ENCODE assay signal across 8 cellular contexts in the genomic region with DNA sequence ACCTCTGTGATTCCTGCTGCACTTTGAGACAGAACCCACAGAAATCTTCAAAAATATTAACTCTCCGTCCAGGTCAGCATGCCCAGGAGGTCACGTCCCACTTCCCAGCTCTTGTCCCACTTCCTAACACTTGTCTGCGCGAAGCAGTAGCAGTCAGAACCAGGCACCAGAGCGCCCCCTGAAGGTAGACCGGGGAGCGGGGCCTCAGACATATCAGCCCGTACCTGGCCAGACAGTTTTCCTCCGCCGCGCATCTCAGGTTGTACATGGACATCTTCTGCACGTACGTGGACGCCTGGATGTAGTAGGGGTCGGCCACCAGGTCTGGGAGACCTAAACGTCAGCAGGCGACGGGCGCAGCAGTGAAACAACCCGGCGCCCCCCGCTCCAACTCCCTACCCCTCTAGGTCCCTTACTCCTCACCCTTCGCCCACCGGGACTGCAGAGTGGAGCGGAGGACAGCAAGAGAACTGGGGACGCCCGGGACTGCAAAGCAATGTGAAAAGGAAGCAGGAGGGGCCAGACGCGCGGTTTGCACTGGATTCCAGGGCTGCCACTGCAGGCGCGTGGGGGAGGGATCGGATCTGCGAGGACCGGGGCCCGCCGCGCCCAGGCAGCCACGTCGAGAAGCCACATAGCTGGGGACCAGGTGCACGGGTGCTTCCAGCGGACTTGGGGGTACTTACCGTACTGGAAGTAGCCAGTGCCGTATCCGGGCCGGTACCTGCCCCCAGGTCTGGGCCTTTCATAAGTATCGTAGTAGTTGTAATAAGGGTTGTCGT. TPM values are rescaled to one million over a fixed set of nuclear protein-coding genes. Genes with fewer than 3 reads are reported as not detected.
DNase-seq lines count a peak whose midpoint lies in the region; ATAC-seq lines count a peak whose summit lies in the region.

No MANE protein-coding gene starts in this region.

- DNase-seq in activated CD4-positive, alpha-beta T cell treated with anti-CD3 and anti-CD28 coated beads for 36 hours = peak; percentile 83
- DNase-seq in activated CD4-positive, alpha-beta T cell treated with anti-CD3 and anti-CD28 coated beads, Interleukin-2, amount 50 U/mL, for 1 hour = no peak
- DNase-seq in NCI-H748 (lab: John Stamatoyannopoulos, UW; ENCODE audit: unreplicated experiment) (peak; percentile 88), Right ventricle myocardium superior (peak; percentile 85), nucleus accumbens (lab: John Stamatoyannopoulos, UW) (peak in 38 of 56 donors; percentile 10 to 75 (median 33)), aorta (peak; percentile 86 to 94)

- no peak overlapping the region for H3K27ac Mint-ChIP-seq in activated CD4-positive, alpha-beta T cell treated with anti-CD3 and anti-CD28 coated beads for 36 hours
- H3K27ac Mint-ChIP-seq in activated naive CD8-positive, alpha-beta T cell = no peak overlapping the region

- H3K9me3 ChIP-seq in aorta (ENCODE audit: control insufficient read depth, low read length) = no peaks in the 10 kb centered on the region

- no peaks in the 10 kb centered on the region for H3K9me3 Mint-ChIP-seq in activated CD4-positive, alpha-beta T cell treated with anti-CD3 and anti-CD28 coated beads for 36 hours (ENCODE audit: low read depth)
- no peaks in the 10 kb centered on the region for H3K9me3 Mint-ChIP-seq in activated naive CD8-positive, alpha-beta T cell (ENCODE audit: low read depth)

- H3K4me3 ChIP-seq in aorta (ENCODE audit: low read length in 2 of 2) = peak overlapping the region; percentile 78 to 84

- no peaks in the 10 kb centered on the region for H3K36me3 Mint-ChIP-seq in activated CD4-positive, alpha-beta T cell treated with anti-CD3 and anti-CD28 coated beads for 36 hours (ENCODE audit: low read depth)
- no peaks in the 10 kb centered on the region for H3K36me3 Mint-ChIP-seq in activated naive CD8-positive, alpha-beta T cell

- intact Hi-C loops in activated CD4-positive, alpha-beta T cell treated with anti-CD3 and anti-CD28 coated beads for 36 hours (cut with DNase I, micrococcal nuclease) = loop anchor here (2.0 to 10.0 kb wide), 3 partner anchors 114 to 1018 kb away; a partner anchor contains a TSS
- intact Hi-C loops in Right ventricle myocardium superior (cut with DNase I) (no loop called here), aorta (cut with DNase I) (loop anchor here (5.0 kb wide), 3 partner anchors 75 to 115 kb away; a partner anchor contains a TSS)

- no peaks in the 10 kb centered on the region for H3K36me3 ChIP-seq in aorta (ENCODE audit: control insufficient read depth in 1 of 2, insufficient read depth in 2 of 2, low read length in 1 of 2)

- peak overlapping the region; percentile 62 for H3K4me3 Mint-ChIP-seq in activated CD4-positive, alpha-beta T cell treated with anti-CD3 and anti-CD28 coated beads for 36 hours
- H3K4me3 Mint-ChIP-seq in activated naive CD8-positive, alpha-beta T cell = peak overlapping the region; percentile 78

- CTCF ChIA-PET in activated CD4-positive, alpha-beta T cell treated with anti-CD3 and anti-CD28 coated beads for 36 hours (lab: Charles Lee) = interaction anchor here (0.7 to 1.7 kb wide), 4 partner anchors 17 to 1405 kb away, joined by 3 to 4 read pairs (median 3); no protein-coding TSS in a partner anchor

- ATAC-seq in activated CD4-positive, alpha-beta T cell treated with anti-CD3 and anti-CD28 coated beads for 36 hours = peak; percentile 80
- peak; percentile 47 for ATAC-seq in HG02973 (IDR thresholded peaks at IDR 0.05; ENCODE audit: unreplicated experiment)
- ATAC-seq in Right ventricle myocardium superior (ENCODE audit: poor library complexity) = peak; percentile 82
- ATAC-seq in aorta (ENCODE audit: low FRiP score) = peak; percentile 91

- peaks cover 17% of the 10 kb centered on the region for H3K4me1 Mint-ChIP-seq in activated CD4-positive, alpha-beta T cell treated with anti-CD3 and anti-CD28 coated beads for 36 hours
- peaks cover 16% of the 10 kb centered on the region for H3K4me1 Mint-ChIP-seq in activated naive CD8-positive, alpha-beta T cell (ENCODE audit: low read depth)

- peak overlapping the region; percentile 72 to 96 for H3K27ac ChIP-seq in aorta (ENCODE audit: low read depth in 1 of 2, low read length in 2 of 2)

- 0% methylated on average over 45 to 48 of the region's 48 CpGs for WGBS in aorta, 2 donors

- POLR2A ChIA-PET in activated CD4-positive, alpha-beta T cell treated with anti-CD3 and anti-CD28 coated beads for 36 hours (lab: Charles Lee) = no interaction called here

- no peaks in the 10 kb centered on the region for H3K27me3 ChIP-seq in aorta (ENCODE audit: control insufficient read depth in 1 of 2, insufficient read depth in 2 of 2, low read length in 1 of 2)

- H3K27me3 Mint-ChIP-seq in activated CD4-positive, alpha-beta T cell treated with anti-CD3 and anti-CD28 coated beads for 36 hours = peaks cover 55% of the 10 kb centered on the region
- H3K27me3 Mint-ChIP-seq in activated naive CD8-positive, alpha-beta T cell = peaks cover 37% of the 10 kb centered on the region

- H3K4me1 ChIP-seq in aorta (ENCODE audit: control insufficient read depth in 1 of 2, insufficient read depth in 2 of 2, low read length in 2 of 2) = peaks cover 0 to 3% of the 10 kb centered on the region in 2 donors

RNA-seq across cellular contexts. Expression of a gene that starts 1.2 kb away (rescaled TPM):
- total RNA-seq in activated CD4-positive, alpha-beta T cell treated with anti-CD3 and anti-CD28 coated beads for 36 hours = under 1 TPM in 1 of 2 experiments, not detected in 1; 0.04 TPM
- total RNA-seq in Right ventricle myocardium superior (3.1 TPM), aorta (100 to 1,000 TPM in 1 of 2 donors, 10 to 100 TPM in 1; 40.9 to 125 TPM)
- 1 to 10 TPM; 6.6 to 8.6 TPM for polyA plus RNA-seq in aorta

RNA-seq across cellular contexts. Expression of a gene that starts 52.5 kb away (rescaled TPM):
- not detected for total RNA-seq in activated CD4-positive, alpha-beta T cell treated with anti-CD3 and anti-CD28 coated beads for 36 hours
- total RNA-seq in Right ventricle myocardium superior (not detected), aorta (under 1 TPM; 0.52 to 0.75 TPM)
- polyA plus RNA-seq in aorta = under 1 TPM in 1 of 2 donors, not detected in 1; 0.08 TPM

Comparison
In these comparisons a context has a peak if more than half of its experiments do, and no peak if none do; other contexts are left out.
1. RNA of a gene that starts 1.2 kb away (total RNA-seq): 40.9 to 125 TPM in aorta; 3.1 TPM in Right ventricle myocardium superior (single experiment) and 0.04 TPM in activated CD4-positive, alpha-beta T cell treated with anti-CD3 and anti-CD28 coated beads for 36 hours; every median in the first group is over 10 times any median in the second.
2. Peak in every context shown above with its lines, with median percentiles within 50 percentile points of each other: ATAC-seq.